8 cellular contexts compared by ENCODE assay signal in genomic region chr6:111484655-111484974, GRCh38. TPM values are rescaled to one million over a fixed set of nuclear protein-coding genes. Genes with fewer than 3 reads are reported as not detected.
DNase-seq lines count a peak whose midpoint lies in the region; ATAC-seq and TF ChIP-seq lines count a peak whose summit lies in the region.

No MANE protein-coding gene starts in this region.

- peak overlapping the region; percentile 99 for H3K27ac ChIP-seq in subcutaneous abdominal adipose tissue (ENCODE audit: low read depth, low read length)

- intact Hi-C loops in activated CD8-positive, alpha-beta T cell treated with anti-CD3 and anti-CD28 coated beads for 36 hours (cut with micrococcal nuclease): loop anchor here (5.0 kb wide), 1 partner anchor 558 kb away; no protein-coding TSS in a partner anchor
- intact Hi-C loops in sciatic nerve (cut with DNase I): loop anchor here (10.0 kb wide), 1 partner anchor 90 kb away; no protein-coding TSS in a partner anchor

- peak overlapping the region; percentile 90 for H3K4me3 Mint-ChIP-seq in activated CD8-positive, alpha-beta T cell treated with anti-CD3 and anti-CD28 coated beads for 36 hours

- ATAC-seq in activated CD8-positive, alpha-beta T cell treated with anti-CD3 and anti-CD28 coated beads for 36 hours: no peak
- ATAC-seq in activated CD4-positive, CD25-positive, alpha-beta regulatory T cell treated with anti-CD3 and anti-CD28 coated beads, Interleukin-2, amount 50 U/mL, for 24 hours: no peak
- ATAC-seq in GM21360 (IDR thresholded peaks at IDR 0.05; ENCODE audit: unreplicated experiment) (no peak), sciatic nerve (no peak)

- H3K36me3 ChIP-seq in subcutaneous abdominal adipose tissue (ENCODE audit: control insufficient read depth in 5 of 5, insufficient read depth in 5 of 5, low read length in 5 of 5): peaks cover 0 to 6% (median 3%) of the 10 kb centered on the region in 5 donors

- TF ChIP-seq CTCF in AG04449 (IDR thresholded peaks at IDR 0.05; ENCODE audit: insufficient read depth, low read length, missing control alignments): no peak
- no peak for TF ChIP-seq CTCF in HFF-Myc (IDR thresholded peaks at IDR 0.05; ENCODE audit: low read depth, low read length, missing control alignments)
- no peak for TF ChIP-seq CTCF in activated CD8-positive, alpha-beta T cell treated with anti-CD3 and anti-CD28 coated beads for 36 hours (IDR thresholded peaks at IDR 0.05)

- peaks cover 2 to 38% (median 28%) of the 10 kb centered on the region in 5 donors for H3K4me1 ChIP-seq in subcutaneous abdominal adipose tissue (ENCODE audit: control insufficient read depth in 5 of 5, insufficient read depth in 5 of 5, low read length in 5 of 5)

- H3K27ac Mint-ChIP-seq in activated CD8-positive, alpha-beta T cell treated with anti-CD3 and anti-CD28 coated beads for 36 hours: peak overlapping the region; percentile 98

- POLR2A ChIA-PET in AG04449 (lab: Yijun Ruan, JAX): interaction anchor here (0.8 to 1.4 kb wide), 4 partner anchors 107 to 162 kb away, joined by 3 to 7 read pairs (median 4); partner anchors contain the start of gene TRAF3IP2
- POLR2A ChIA-PET in activated CD8-positive, alpha-beta T cell treated with anti-CD3 and anti-CD28 coated beads for 36 hours (lab: Charles Lee): interaction anchor here (0.9 to 2.3 kb wide), 8 partner anchors 10 to 318 kb away, joined by 3 to 15 read pairs (median 4); partner anchors contain the start of gene TRAF3IP2

- H3K9me3 Mint-ChIP-seq in activated CD8-positive, alpha-beta T cell treated with anti-CD3 and anti-CD28 coated beads for 36 hours: peaks cover 4% of the 10 kb centered on the region

- peak overlapping the region; percentile 81 for H3K4me3 ChIP-seq in AG04449 (ENCODE audit: low read depth, low read length)
- peak overlapping the region; percentile 91 for H3K4me3 ChIP-seq in HFF-Myc (replicated peaks; ENCODE audit: low read depth, low read length)
- peak overlapping the region; percentile 82 for H3K4me3 ChIP-seq in iPS-18c (ENCODE audit: insufficient read depth, low read depth, low read length)
- peak overlapping the region; percentile 69 to 96 (median 83) for H3K4me3 ChIP-seq in subcutaneous abdominal adipose tissue (ENCODE audit: low read depth in 1 of 5, low read length in 5 of 5)

- peak overlapping the region; percentile 83 to 97 (median 88) for H3K9ac ChIP-seq in subcutaneous abdominal adipose tissue (ENCODE audit: low read length in 5 of 5)

- no peaks in the 10 kb centered on the region for H3K27me3 ChIP-seq in subcutaneous abdominal adipose tissue (ENCODE audit: control insufficient read depth in 5 of 5, insufficient read depth in 4 of 5, low read length in 5 of 5)

- CTCF ChIA-PET in AG04449 (lab: Yijun Ruan, JAX): interaction anchor here (0.6 to 1.3 kb wide), 3 partner anchors 53 to 163 kb away, joined by 3 to 4 read pairs (median 4); no protein-coding TSS in a partner anchor
- CTCF ChIA-PET in activated CD8-positive, alpha-beta T cell treated with anti-CD3 and anti-CD28 coated beads for 36 hours (lab: Charles Lee): interaction anchor here (1.0 to 3.3 kb wide), 2 partner anchors 226 to 679 kb away, joined by 4 to 19 read pairs; a partner anchor contains a TSS

- H3K9me3 ChIP-seq in iPS-18c (ENCODE audit: control insufficient read depth, insufficient read depth, low read length): no peaks in the 10 kb centered on the region
- no peaks in the 10 kb centered on the region for H3K9me3 ChIP-seq in subcutaneous abdominal adipose tissue (ENCODE audit: control insufficient read depth in 5 of 5, low read length in 5 of 5)

- peaks cover 40% of the 10 kb centered on the region for H3K4me1 Mint-ChIP-seq in activated CD8-positive, alpha-beta T cell treated with anti-CD3 and anti-CD28 coated beads for 36 hours (ENCODE audit: low read depth)

- DNase-seq in AG04449 (ENCODE audit: low read depth, low spot score): no peak
- no peak for DNase-seq in HFF-Myc (ENCODE audit: extremely low read depth, low read depth)
- DNase-seq in activated CD8-positive, alpha-beta T cell treated with anti-CD3 and anti-CD28 coated beads for 36 hours: no peak
- DNase-seq in sciatic nerve (ENCODE audit: low spot score): no peak

- peaks cover 28% of the 10 kb centered on the region for H3K36me3 Mint-ChIP-seq in activated CD8-positive, alpha-beta T cell treated with anti-CD3 and anti-CD28 coated beads for 36 hours (ENCODE audit: low read depth)

- no peaks in the 10 kb centered on the region for H3K27me3 Mint-ChIP-seq in activated CD8-positive, alpha-beta T cell treated with anti-CD3 and anti-CD28 coated beads for 36 hours

RNA-seq across cellular contexts. Expression of gene REV3L, which starts 1.6 kb away (rescaled TPM):
- total RNA-seq in activated CD8-positive, alpha-beta T cell treated with anti-CD3 and anti-CD28 coated beads for 36 hours: 10 to 100 TPM; 20.1 to 27.6 TPM
- 47.5 TPM for total RNA-seq in sciatic nerve
